1 cellular context compared by ENCODE assay signal in genomic region chr6:136767583-136768307, GRCh38.
TF ChIP-seq lines count a peak whose summit lies in the region.

No MANE protein-coding gene starts in this region.

TF ChIP-seq in K562, 482 proteins besides CTCF, POLR2A, EP300 and RAD21:
- TF ChIP-seq, protein P1, sequence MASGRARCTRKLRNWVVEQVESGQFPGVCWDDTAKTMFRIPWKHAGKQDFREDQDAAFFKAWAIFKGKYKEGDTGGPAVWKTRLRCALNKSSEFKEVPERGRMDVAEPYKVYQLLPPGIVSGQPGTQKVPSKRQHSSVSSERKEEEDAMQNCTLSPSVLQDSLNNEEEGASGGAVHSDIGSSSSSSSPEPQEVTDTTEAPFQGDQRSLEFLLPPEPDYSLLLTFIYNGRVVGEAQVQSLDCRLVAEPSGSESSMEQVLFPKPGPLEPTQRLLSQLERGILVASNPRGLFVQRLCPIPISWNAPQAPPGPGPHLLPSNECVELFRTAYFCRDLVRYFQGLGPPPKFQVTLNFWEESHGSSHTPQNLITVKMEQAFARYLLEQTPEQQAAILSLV (tag; IDR thresholded peaks at IDR 0.05), result 0 out of 2 replicates have a peak, but pooled peaks have one; percentile 23
- TF ChIP-seq HNRNPL (IDR thresholded peaks at IDR 0.05; ENCODE audit: low read depth, low read length), result no peak
- TF ChIP-seq PURB (CRISPR knock-in tag; IDR thresholded peaks at IDR 0.05; ENCODE audit: low read depth), result no peak
- TF ChIP-seq, protein P2, sequence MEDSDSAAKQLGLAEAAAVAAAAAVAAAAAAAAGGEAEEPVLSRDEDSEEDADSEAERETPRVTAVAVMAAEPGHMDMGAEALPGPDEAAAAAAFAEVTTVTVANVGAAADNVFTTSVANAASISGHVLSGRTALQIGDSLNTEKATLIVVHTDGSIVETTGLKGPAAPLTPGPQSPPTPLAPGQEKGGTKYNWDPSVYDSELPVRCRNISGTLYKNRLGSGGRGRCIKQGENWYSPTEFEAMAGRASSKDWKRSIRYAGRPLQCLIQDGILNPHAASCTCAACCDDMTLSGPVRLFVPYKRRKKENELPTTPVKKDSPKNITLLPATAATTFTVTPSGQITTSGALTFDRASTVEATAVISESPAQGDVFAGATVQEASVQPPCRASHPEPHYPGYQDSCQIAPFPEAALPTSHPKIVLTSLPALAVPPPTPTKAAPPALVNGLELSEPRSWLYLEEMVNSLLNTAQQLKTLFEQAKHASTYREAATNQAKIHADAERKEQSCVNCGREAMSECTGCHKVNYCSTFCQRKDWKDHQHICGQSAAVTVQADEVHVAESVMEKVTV (CRISPR knock-in tag; IDR thresholded peaks at IDR 0.05), result no peak
- no peak for TF ChIP-seq TRIM28 (IDR thresholded peaks at IDR 0.05)
- TF ChIP-seq ELF1 (tag; IDR thresholded peaks at IDR 0.05), result peak; percentile 36; the same call in 1 of the 2 replicates
- TF ChIP-seq, protein P3, sequence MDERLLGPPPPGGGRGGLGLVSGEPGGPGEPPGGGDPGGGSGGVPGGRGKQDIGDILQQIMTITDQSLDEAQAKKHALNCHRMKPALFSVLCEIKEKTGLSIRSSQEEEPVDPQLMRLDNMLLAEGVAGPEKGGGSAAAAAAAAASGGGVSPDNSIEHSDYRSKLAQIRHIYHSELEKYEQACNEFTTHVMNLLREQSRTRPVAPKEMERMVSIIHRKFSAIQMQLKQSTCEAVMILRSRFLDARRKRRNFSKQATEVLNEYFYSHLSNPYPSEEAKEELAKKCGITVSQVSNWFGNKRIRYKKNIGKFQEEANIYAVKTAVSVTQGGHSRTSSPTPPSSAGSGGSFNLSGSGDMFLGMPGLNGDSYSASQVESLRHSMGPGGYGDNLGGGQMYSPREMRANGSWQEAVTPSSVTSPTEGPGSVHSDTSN (CRISPR knock-in tag; IDR thresholded peaks at IDR 0.05; ENCODE audit: low read depth), result no peak
- TF ChIP-seq, protein P3 (tag; conservative IDR thresholded peaks at IDR 0.05; ENCODE audit: low read depth), result peak; percentile 70; the same call in 1 of the 2 replicates
- TF ChIP-seq CEBPB (tag; IDR thresholded peaks at IDR 0.05), result peak; percentile 93
- peak; percentile 39 to 46; a peak in 2 of 4 replicates for TF ChIP-seq TRIM24 (IDR thresholded peaks at IDR 0.05)
- peak; percentile 61 for TF ChIP-seq MEIS2 (IDR thresholded peaks at IDR 0.05; ENCODE audit: partially characterized antibody)
- TF ChIP-seq, protein P4, sequence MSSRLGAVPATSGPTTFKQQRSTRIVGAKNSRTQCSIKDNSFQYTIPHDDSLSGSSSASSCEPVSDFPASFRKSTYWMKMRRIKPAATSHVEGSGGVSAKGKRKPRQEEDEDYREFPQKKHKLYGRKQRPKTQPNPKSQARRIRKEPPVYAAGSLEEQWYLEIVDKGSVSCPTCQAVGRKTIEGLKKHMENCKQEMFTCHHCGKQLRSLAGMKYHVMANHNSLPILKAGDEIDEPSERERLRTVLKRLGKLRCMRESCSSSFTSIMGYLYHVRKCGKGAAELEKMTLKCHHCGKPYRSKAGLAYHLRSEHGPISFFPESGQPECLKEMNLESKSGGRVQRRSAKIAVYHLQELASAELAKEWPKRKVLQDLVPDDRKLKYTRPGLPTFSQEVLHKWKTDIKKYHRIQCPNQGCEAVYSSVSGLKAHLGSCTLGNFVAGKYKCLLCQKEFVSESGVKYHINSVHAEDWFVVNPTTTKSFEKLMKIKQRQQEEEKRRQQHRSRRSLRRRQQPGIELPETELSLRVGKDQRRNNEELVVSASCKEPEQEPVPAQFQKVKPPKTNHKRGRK (tag; IDR thresholded peaks at IDR 0.05), result peak; percentile 2; the same call in 1 of the 2 replicates
- no peak for TF ChIP-seq CEBPG (CRISPR knock-in tag; IDR thresholded peaks at IDR 0.05)
- peak; percentile 76 to 84 for TF ChIP-seq CEBPG (tag; conservative IDR thresholded peaks at IDR 0.05 in 1 of 2, IDR thresholded peaks at IDR 0.05 in 1 of 2)
- 0 out of 2 replicates have a peak, but pooled peaks have one; percentile 19 for TF ChIP-seq ZFPM2 (CRISPR knock-in tag; IDR thresholded peaks at IDR 0.05)
